ENCODE assay signal across 11 cellular contexts in genomic region chr5:141039517-141039916, GRCh38. TPM values are rescaled to one million over a fixed set of nuclear protein-coding genes. Genes with fewer than 3 reads are reported as not detected.
DNase-seq lines count a peak whose midpoint lies in the region; TF ChIP-seq lines count a peak whose summit lies in the region.
"Had no signal": no experiment of that assay in that cellular context is flagged by ENCODE, and none has a peak within 500 bp of the region (broad histone marks: within the 10 kb centered on the region; RNA-seq: fewer than 3 reads in every experiment).

No MANE protein-coding gene starts in this region.

- H3K36me3 ChIP-seq in HUES6 (ENCODE audit: control insufficient read depth, insufficient read depth, low read length): no peaks in the 10 kb centered on the region
- no peaks in the 10 kb centered on the region for H3K36me3 ChIP-seq in parathyroid adenoma (ENCODE audit: control insufficient read depth, insufficient read depth, low read length)
- H3K36me3 ChIP-seq: thyroid gland had no signal

- no peaks in the 10 kb centered on the region for H3K9me3 ChIP-seq in HUES6 (ENCODE audit: control insufficient read depth, insufficient read depth, low read depth, low read length)
- H3K9me3 ChIP-seq in parathyroid adenoma (ENCODE audit: control insufficient read depth, low read length): no peaks in the 10 kb centered on the region
- H3K9me3 ChIP-seq: thyroid gland had no signal

- no peak for TF ChIP-seq CTCF in parathyroid adenoma (IDR thresholded peaks at IDR 0.05)

- H3K27me3 ChIP-seq in HUES6 (ENCODE audit: control insufficient read depth, insufficient read depth, low read length) (no peaks in the 10 kb centered on the region), parathyroid adenoma (ENCODE audit: control insufficient read depth, insufficient read depth, low read length) (no peaks in the 10 kb centered on the region)
- H3K27me3 ChIP-seq: thyroid gland had no signal

- peak overlapping the region; percentile 99; the same call in 1 of the 2 replicates for H3K27ac ChIP-seq in HUES6 (ENCODE audit: low read depth, low read length)
- peak overlapping the region; percentile 96 for H3K27ac ChIP-seq in parathyroid adenoma

- no peaks in the 10 kb centered on the region for H3K79me2 ChIP-seq in parathyroid adenoma

- DNase-seq in NCI-H2227 (lab: John Stamatoyannopoulos, UW; ENCODE audit: unreplicated experiment) (peak; percentile 68), cerebellum (ENCODE audit: low spot score) (peak; percentile 2), NOMO-1 treated with dmso at 0.1 percent for 144 hours (lab: John Stamatoyannopoulos, UW; ENCODE audit: unreplicated experiment) (no peak), germinal center (ENCODE audit: low spot score) (no peak), mesenteric fat pad (ENCODE audit: low spot score) (no peak)
- DNase-seq: activated T-cell treated with anti-CD3 and anti-CD28 coated beads, Interleukin-2, amount 50 U/mL, for 4 hours had no signal

- peak overlapping the region; percentile 80 for H3K4me2 ChIP-seq in parathyroid adenoma (ENCODE audit: low read length)

- H2AFZ ChIP-seq in parathyroid adenoma: peak overlapping the region; percentile 83

- H3K4me3 ChIP-seq in HUES6 (ENCODE audit: low read depth, low read length) (peak overlapping the region; percentile 79), parathyroid adenoma (ENCODE audit: low read depth, low read length) (no peak overlapping the region)

- H3K4me1 ChIP-seq in HUES6 (ENCODE audit: control insufficient read depth, insufficient read depth, low read length) (peaks cover 19% of the 10 kb centered on the region), parathyroid adenoma (peaks cover 8% of the 10 kb centered on the region)
- H3K4me1 ChIP-seq: thyroid gland had no signal

- H3K9ac ChIP-seq in HUES6 (ENCODE audit: low read length) (peak overlapping the region; percentile 92), parathyroid adenoma (no peak overlapping the region)

RNA-seq across cellular contexts. Expression of gene PCDHB1, which starts 11.7 kb away (rescaled TPM):
- total RNA-seq in cerebellum (0.09 TPM), mesenteric fat pad (not detected)
- total RNA-seq: activated T-cell treated with anti-CD3 and anti-CD28 coated beads, Interleukin-2, amount 50 U/mL, for 4 hours; fibroblast of lung; liver had no signal

RNA-seq across cellular contexts. Expression of gene PCDHB2, which starts 54.9 kb away (rescaled TPM):
- 16.0 TPM for total RNA-seq in cerebellum
- 3.4 TPM for total RNA-seq in mesenteric fat pad

Comparison
In these comparisons a context has a peak if more than half of its experiments do, and no peak if none do; other contexts are left out.
1. DNase-seq: peak in NCI-H2227 (single experiment) and cerebellum (single experiment); none in NOMO-1 treated with dmso at 0.1 percent for 144 hours (single experiment), germinal center (single experiment) and mesenteric fat pad (single experiment).